ENCODE assay signal across 1 cellular context in the genomic region with DNA sequence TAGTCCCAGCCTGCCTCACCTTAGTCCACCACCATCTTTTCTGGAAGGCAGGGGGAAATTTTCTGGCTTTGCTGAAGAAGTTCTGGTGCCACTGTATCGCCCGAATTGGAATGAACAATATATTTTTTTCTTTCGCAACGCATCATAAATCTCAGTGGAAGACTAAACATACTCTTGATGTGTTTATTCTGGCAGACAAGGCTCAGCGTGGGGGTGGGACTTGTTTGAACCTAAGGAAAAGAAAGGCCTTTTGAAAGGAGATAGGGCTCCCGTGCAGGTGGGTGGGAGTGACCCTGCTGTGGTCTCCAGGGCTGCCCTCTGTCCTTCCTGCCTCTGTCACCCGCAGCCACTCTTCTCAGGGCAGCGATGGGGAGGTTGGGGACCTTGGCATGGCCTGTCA.
TF ChIP-seq lines count a peak whose summit lies in the region.

No MANE protein-coding gene starts in this region.

TF ChIP-seq in K562, 482 proteins besides CTCF, POLR2A, EP300 and RAD21 (continued from another document):
- TF ChIP-seq, protein P1, sequence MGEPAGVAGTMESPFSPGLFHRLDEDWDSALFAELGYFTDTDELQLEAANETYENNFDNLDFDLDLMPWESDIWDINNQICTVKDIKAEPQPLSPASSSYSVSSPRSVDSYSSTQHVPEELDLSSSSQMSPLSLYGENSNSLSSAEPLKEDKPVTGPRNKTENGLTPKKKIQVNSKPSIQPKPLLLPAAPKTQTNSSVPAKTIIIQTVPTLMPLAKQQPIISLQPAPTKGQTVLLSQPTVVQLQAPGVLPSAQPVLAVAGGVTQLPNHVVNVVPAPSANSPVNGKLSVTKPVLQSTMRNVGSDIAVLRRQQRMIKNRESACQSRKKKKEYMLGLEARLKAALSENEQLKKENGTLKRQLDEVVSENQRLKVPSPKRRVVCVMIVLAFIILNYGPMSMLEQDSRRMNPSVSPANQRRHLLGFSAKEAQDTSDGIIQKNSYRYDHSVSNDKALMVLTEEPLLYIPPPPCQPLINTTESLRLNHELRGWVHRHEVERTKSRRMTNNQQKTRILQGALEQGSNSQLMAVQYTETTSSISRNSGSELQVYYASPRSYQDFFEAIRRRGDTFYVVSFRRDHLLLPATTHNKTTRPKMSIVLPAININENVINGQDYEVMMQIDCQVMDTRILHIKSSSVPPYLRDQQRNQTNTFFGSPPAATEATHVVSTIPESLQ (CRISPR knock-in tag; IDR thresholded peaks at IDR 0.05) = no peak
- no peak for TF ChIP-seq ERF (CRISPR knock-in tag; IDR thresholded peaks at IDR 0.05)
- peak in 1 of 2 experiments; percentile 33; a peak in 1 of 4 replicates for TF ChIP-seq KDM1A (IDR thresholded peaks at IDR 0.05)
- no peak for TF ChIP-seq SMARCE1 (IDR thresholded peaks at IDR 0.05)
- 0 out of 2 replicates have a peak, but pooled peaks have one; percentile 24 for TF ChIP-seq SMAD4 (CRISPR knock-in tag; conservative IDR thresholded peaks at IDR 0.05)
- TF ChIP-seq SMC3 (conservative IDR thresholded peaks at IDR 0.05; ENCODE audit: insufficient read depth, low read depth, low read length) = no peak
- no peak for TF ChIP-seq MTA1 (IDR thresholded peaks at IDR 0.05; ENCODE audit: borderline replicate concordance)
- TF ChIP-seq SRSF3 (IDR thresholded peaks at IDR 0.05; ENCODE audit: insufficient read depth, low read length) = no peak
- peak; percentile 84 for TF ChIP-seq CEBPB (tag; IDR thresholded peaks at IDR 0.05)
- TF ChIP-seq HLTF (IDR thresholded peaks at IDR 0.05) = no peak
- TF ChIP-seq ZNF282 (CRISPR knock-in tag; IDR thresholded peaks at IDR 0.05) = no peak
- TF ChIP-seq, protein P2, sequence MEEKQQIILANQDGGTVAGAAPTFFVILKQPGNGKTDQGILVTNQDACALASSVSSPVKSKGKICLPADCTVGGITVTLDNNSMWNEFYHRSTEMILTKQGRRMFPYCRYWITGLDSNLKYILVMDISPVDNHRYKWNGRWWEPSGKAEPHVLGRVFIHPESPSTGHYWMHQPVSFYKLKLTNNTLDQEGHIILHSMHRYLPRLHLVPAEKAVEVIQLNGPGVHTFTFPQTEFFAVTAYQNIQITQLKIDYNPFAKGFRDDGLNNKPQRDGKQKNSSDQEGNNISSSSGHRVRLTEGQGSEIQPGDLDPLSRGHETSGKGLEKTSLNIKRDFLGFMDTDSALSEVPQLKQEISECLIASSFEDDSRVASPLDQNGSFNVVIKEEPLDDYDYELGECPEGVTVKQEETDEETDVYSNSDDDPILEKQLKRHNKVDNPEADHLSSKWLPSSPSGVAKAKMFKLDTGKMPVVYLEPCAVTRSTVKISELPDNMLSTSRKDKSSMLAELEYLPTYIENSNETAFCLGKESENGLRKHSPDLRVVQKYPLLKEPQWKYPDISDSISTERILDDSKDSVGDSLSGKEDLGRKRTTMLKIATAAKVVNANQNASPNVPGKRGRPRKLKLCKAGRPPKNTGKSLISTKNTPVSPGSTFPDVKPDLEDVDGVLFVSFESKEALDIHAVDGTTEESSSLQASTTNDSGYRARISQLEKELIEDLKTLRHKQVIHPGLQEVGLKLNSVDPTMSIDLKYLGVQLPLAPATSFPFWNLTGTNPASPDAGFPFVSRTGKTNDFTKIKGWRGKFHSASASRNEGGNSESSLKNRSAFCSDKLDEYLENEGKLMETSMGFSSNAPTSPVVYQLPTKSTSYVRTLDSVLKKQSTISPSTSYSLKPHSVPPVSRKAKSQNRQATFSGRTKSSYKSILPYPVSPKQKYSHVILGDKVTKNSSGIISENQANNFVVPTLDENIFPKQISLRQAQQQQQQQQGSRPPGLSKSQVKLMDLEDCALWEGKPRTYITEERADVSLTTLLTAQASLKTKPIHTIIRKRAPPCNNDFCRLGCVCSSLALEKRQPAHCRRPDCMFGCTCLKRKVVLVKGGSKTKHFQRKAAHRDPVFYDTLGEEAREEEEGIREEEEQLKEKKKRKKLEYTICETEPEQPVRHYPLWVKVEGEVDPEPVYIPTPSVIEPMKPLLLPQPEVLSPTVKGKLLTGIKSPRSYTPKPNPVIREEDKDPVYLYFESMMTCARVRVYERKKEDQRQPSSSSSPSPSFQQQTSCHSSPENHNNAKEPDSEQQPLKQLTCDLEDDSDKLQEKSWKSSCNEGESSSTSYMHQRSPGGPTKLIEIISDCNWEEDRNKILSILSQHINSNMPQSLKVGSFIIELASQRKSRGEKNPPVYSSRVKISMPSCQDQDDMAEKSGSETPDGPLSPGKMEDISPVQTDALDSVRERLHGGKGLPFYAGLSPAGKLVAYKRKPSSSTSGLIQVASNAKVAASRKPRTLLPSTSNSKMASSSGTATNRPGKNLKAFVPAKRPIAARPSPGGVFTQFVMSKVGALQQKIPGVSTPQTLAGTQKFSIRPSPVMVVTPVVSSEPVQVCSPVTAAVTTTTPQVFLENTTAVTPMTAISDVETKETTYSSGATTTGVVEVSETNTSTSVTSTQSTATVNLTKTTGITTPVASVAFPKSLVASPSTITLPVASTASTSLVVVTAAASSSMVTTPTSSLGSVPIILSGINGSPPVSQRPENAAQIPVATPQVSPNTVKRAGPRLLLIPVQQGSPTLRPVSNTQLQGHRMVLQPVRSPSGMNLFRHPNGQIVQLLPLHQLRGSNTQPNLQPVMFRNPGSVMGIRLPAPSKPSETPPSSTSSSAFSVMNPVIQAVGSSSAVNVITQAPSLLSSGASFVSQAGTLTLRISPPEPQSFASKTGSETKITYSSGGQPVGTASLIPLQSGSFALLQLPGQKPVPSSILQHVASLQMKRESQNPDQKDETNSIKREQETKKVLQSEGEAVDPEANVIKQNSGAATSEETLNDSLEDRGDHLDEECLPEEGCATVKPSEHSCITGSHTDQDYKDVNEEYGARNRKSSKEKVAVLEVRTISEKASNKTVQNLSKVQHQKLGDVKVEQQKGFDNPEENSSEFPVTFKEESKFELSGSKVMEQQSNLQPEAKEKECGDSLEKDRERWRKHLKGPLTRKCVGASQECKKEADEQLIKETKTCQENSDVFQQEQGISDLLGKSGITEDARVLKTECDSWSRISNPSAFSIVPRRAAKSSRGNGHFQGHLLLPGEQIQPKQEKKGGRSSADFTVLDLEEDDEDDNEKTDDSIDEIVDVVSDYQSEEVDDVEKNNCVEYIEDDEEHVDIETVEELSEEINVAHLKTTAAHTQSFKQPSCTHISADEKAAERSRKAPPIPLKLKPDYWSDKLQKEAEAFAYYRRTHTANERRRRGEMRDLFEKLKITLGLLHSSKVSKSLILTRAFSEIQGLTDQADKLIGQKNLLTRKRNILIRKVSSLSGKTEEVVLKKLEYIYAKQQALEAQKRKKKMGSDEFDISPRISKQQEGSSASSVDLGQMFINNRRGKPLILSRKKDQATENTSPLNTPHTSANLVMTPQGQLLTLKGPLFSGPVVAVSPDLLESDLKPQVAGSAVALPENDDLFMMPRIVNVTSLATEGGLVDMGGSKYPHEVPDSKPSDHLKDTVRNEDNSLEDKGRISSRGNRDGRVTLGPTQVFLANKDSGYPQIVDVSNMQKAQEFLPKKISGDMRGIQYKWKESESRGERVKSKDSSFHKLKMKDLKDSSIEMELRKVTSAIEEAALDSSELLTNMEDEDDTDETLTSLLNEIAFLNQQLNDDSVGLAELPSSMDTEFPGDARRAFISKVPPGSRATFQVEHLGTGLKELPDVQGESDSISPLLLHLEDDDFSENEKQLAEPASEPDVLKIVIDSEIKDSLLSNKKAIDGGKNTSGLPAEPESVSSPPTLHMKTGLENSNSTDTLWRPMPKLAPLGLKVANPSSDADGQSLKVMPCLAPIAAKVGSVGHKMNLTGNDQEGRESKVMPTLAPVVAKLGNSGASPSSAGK (IDR thresholded peaks at IDR 0.05) = no peak
- TF ChIP-seq, protein P3, sequence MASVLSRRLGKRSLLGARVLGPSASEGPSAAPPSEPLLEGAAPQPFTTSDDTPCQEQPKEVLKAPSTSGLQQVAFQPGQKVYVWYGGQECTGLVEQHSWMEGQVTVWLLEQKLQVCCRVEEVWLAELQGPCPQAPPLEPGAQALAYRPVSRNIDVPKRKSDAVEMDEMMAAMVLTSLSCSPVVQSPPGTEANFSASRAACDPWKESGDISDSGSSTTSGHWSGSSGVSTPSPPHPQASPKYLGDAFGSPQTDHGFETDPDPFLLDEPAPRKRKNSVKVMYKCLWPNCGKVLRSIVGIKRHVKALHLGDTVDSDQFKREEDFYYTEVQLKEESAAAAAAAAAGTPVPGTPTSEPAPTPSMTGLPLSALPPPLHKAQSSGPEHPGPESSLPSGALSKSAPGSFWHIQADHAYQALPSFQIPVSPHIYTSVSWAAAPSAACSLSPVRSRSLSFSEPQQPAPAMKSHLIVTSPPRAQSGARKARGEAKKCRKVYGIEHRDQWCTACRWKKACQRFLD (CRISPR knock-in tag; IDR thresholded peaks at IDR 0.05) = no peak
- no peak for TF ChIP-seq CHD1 (IDR thresholded peaks at IDR 0.05; ENCODE audit: low read length)
- TF ChIP-seq RCOR1 (IDR thresholded peaks at IDR 0.05; ENCODE audit: borderline replicate concordance in 1 of 2, low read depth in 2 of 2, low read length in 2 of 2) = peak in 1 of 2 experiments; percentile 19; a peak in 1 of 4 replicates
- no peak for TF ChIP-seq ETV5 (CRISPR knock-in tag; IDR thresholded peaks at IDR 0.05; ENCODE audit: low read depth)
- TF ChIP-seq, protein P4, sequence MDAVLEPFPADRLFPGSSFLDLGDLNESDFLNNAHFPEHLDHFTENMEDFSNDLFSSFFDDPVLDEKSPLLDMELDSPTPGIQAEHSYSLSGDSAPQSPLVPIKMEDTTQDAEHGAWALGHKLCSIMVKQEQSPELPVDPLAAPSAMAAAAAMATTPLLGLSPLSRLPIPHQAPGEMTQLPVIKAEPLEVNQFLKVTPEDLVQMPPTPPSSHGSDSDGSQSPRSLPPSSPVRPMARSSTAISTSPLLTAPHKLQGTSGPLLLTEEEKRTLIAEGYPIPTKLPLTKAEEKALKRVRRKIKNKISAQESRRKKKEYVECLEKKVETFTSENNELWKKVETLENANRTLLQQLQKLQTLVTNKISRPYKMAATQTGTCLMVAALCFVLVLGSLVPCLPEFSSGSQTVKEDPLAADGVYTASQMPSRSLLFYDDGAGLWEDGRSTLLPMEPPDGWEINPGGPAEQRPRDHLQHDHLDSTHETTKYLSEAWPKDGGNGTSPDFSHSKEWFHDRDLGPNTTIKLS (IDR thresholded peaks at IDR 0.05; ENCODE audit: borderline replicate concordance, low read depth) = no peak
- TF ChIP-seq, protein P5, sequence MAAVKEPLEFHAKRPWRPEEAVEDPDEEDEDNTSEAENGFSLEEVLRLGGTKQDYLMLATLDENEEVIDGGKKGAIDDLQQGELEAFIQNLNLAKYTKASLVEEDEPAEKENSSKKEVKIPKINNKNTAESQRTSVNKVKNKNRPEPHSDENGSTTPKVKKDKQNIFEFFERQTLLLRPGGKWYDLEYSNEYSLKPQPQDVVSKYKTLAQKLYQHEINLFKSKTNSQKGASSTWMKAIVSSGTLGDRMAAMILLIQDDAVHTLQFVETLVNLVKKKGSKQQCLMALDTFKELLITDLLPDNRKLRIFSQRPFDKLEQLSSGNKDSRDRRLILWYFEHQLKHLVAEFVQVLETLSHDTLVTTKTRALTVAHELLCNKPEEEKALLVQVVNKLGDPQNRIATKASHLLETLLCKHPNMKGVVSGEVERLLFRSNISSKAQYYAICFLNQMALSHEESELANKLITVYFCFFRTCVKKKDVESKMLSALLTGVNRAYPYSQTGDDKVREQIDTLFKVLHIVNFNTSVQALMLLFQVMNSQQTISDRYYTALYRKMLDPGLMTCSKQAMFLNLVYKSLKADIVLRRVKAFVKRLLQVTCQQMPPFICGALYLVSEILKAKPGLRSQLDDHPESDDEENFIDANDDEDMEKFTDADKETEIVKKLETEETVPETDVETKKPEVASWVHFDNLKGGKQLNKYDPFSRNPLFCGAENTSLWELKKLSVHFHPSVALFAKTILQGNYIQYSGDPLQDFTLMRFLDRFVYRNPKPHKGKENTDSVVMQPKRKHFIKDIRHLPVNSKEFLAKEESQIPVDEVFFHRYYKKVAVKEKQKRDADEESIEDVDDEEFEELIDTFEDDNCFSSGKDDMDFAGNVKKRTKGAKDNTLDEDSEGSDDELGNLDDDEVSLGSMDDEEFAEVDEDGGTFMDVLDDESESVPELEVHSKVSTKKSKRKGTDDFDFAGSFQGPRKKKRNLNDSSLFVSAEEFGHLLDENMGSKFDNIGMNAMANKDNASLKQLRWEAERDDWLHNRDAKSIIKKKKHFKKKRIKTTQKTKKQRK (IDR thresholded peaks at IDR 0.05; ENCODE audit: borderline replicate concordance, low read depth, low read length) = no peak
